ENCODE assay signal across 1 cellular context in genomic region chr19:4313847-4314629, GRCh38.
TF ChIP-seq lines count a peak whose summit lies in the region.

No MANE protein-coding gene starts in this region.

TF ChIP-seq in K562, 482 proteins besides CTCF, POLR2A, EP300 and RAD21:
- TF ChIP-seq PRDM10 (IDR thresholded peaks at IDR 0.05; ENCODE audit: partially characterized antibody) (peak; percentile 58), ZNF384 (IDR thresholded peaks at IDR 0.05; ENCODE audit: low read depth, low read length) (peak; percentile 66; the same call in 1 of the 2 replicates), HMBOX1 (IDR thresholded peaks at IDR 0.05) (peak; percentile 98)
